ENCODE assay signal across 7 cellular contexts in the genomic region with DNA sequence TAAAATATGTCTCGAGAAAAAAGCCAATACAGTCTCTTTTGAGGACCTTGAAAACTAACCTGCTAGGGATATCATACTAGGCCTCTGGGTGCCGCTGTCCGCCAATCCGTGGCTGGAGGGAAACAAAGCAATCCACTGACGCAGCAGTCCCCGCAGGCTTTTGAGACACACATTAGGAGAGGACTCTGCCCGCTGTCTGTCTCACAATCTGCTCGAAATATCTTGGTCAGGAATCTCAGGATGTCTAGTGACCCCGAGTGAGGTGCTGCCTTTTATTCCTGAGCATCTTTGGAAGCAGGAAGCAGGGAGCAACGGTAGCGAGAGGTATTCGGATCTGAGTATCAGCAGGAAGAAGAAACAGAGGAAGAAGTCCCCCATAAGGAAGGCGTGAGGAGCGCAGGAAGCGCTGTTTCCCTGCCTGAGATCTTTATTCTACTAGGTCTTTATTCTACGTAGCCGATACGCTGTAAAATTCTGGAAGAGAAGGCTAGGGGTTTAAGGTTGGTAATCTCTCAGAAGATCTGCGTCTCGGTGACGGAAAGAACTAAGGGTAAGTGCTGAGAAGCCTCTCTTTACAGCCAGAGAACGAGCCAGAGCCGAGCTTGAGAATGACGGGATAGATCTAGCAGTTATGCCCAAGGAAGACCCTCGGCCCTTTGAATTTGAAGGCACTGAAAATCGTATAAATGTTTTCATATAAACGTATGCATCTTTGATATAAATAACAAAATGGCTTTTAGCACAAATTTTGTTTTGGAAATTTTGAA. TPM values are rescaled to one million over a fixed set of nuclear protein-coding genes. Genes with fewer than 3 reads are reported as not detected.
DNase-seq lines count a peak whose midpoint lies in the region; ATAC-seq and TF ChIP-seq lines count a peak whose summit lies in the region.

No MANE protein-coding gene starts in this region.

- H3K27ac ChIP-seq in RWPE1: no peak overlapping the region
- peak overlapping the region; percentile 85 for H3K27ac ChIP-seq in psoas muscle
- no peak overlapping the region for H3K27ac ChIP-seq in urinary bladder (ENCODE audit: low read depth)

- H3K27me3 ChIP-seq in psoas muscle (ENCODE audit: insufficient read depth in 3 of 3, low read length in 2 of 3): no peaks in the 10 kb centered on the region

- peak; percentile 46 for DNase-seq in RWPE1 (ENCODE audit: low spot score)
- DNase-seq in activated naive CD4-positive, alpha-beta T cell treated with anti-CD3 and anti-CD28 coated beads, Interleukin-2, amount 50 U/mL, for 16 hours: peak; percentile 70
- DNase-seq in Right ventricle myocardium superior: peak; percentile 81
- peak; percentile 74 to 83 for DNase-seq in psoas muscle

- H3K4me3 ChIP-seq in psoas muscle (peak overlapping the region; percentile 70), urinary bladder (ENCODE audit: low read depth, low read length) (peak overlapping the region; percentile 11)

- H3K36me3 ChIP-seq in psoas muscle (ENCODE audit: insufficient read depth in 1 of 2, low read depth in 1 of 2) (no peaks in the 10 kb centered on the region), urinary bladder (ENCODE audit: insufficient read depth) (no peaks in the 10 kb centered on the region)

- CTCF ChIA-PET in RWPE1 (lab: Yijun Ruan, JAX): interaction anchor here (0.6 to 0.7 kb wide), 7 partner anchors 18 to 234 kb away, joined by 3 to 6 read pairs (median 4); a partner anchor contains a TSS

- TF ChIP-seq CTCF in RWPE1 (conservative IDR thresholded peaks at IDR 0.05; ENCODE audit: low read depth) (peak; percentile 38), psoas muscle (IDR thresholded peaks at IDR 0.05) (peak; percentile 58)

- peaks cover 4% of the 10 kb centered on the region for H3K4me1 ChIP-seq in psoas muscle
- H3K4me1 ChIP-seq in urinary bladder (ENCODE audit: insufficient read depth): no peaks in the 10 kb centered on the region

- peak; percentile 88 for ATAC-seq in GM18870 (IDR thresholded peaks at IDR 0.05; ENCODE audit: unreplicated experiment)
- peak; percentile 80 for ATAC-seq in HG03139 (IDR thresholded peaks at IDR 0.05; ENCODE audit: unreplicated experiment)
- peak; percentile 92 for ATAC-seq in Right ventricle myocardium superior (ENCODE audit: poor library complexity)
- ATAC-seq in psoas muscle: peak; percentile 89 to 97 (median 94)

- POLR2A ChIA-PET in RWPE1 (lab: Yijun Ruan, JAX; ENCODE audit: low non-redundant PET): no interaction called here

- peaks cover 10% of the 10 kb centered on the region for H3K9me3 ChIP-seq in psoas muscle

- WGBS in psoas muscle, 3 donors: 5 to 10% (median 9%) methylated on average over 27 of the region's 27 CpGs
- WGBS in urinary bladder: 11% methylated on average over 27 of the region's 27 CpGs

- intact Hi-C loops in Right ventricle myocardium superior (cut with DNase I): no loop called here
- intact Hi-C loops in psoas muscle (cut with DNase I): loop anchor here in 1 of 2 donors (10.0 kb wide), 1 partner anchor 201 kb away; a partner anchor contains a TSS

RNA-seq across cellular contexts. Expression of a gene that starts 4.0 kb away (rescaled TPM):
- total RNA-seq in Right ventricle myocardium superior (2.7 TPM), psoas muscle (1 to 10 TPM in 1 of 4 donors, under 1 TPM in 3; 0.51 to 1.4 (median 0.65) TPM), urinary bladder (1.2 TPM)
- polyA plus RNA-seq in psoas muscle (1 to 10 TPM in 1 of 3 donors, under 1 TPM in 2; 0.27 to 2.1 (median 0.56) TPM), urinary bladder (1.2 TPM)

RNA-seq across cellular contexts. Expression of a gene that starts 5.7 kb away (rescaled TPM):
- total RNA-seq in Right ventricle myocardium superior (101 TPM), psoas muscle (100 to 1,000 TPM in 2 of 4 donors, 10 to 100 TPM in 2; 92.9 to 139 (median 117) TPM), urinary bladder (85.9 TPM)
- polyA plus RNA-seq in psoas muscle (100 to 1,000 TPM; 112 to 249 (median 139) TPM), urinary bladder (100 TPM)

RNA-seq across cellular contexts. Expression of a gene that starts 12.3 kb away (rescaled TPM):
- 6.5 TPM for total RNA-seq in Right ventricle myocardium superior
- 1 to 10 TPM; 1.2 to 1.8 (median 1.6) TPM for total RNA-seq in psoas muscle
- polyA plus RNA-seq in psoas muscle: 1 to 10 TPM in 1 of 3 donors, under 1 TPM in 2; 0.22 to 1.1 (median 0.25) TPM
- total RNA-seq in urinary bladder: 5.7 TPM
- polyA plus RNA-seq in urinary bladder: 4.1 TPM

RNA-seq across cellular contexts. Expression of a gene that starts 17.4 kb away (rescaled TPM):
- total RNA-seq in Right ventricle myocardium superior (13.0 TPM), psoas muscle (1 to 10 TPM in 3 of 4 donors, under 1 TPM in 1; 0.97 to 2.4 (median 1.7) TPM), urinary bladder (4.6 TPM)
- polyA plus RNA-seq in psoas muscle (under 1 TPM; 0.33 to 0.67 (median 0.34) TPM), urinary bladder (1.6 TPM)

RNA-seq across cellular contexts. Expression of a gene that starts 22.4 kb away (rescaled TPM):
- 0.16 TPM for total RNA-seq in Right ventricle myocardium superior
- total RNA-seq in psoas muscle: under 1 TPM in 2 of 4 donors, not detected in 2; 0.19 to 0.32 TPM
- polyA plus RNA-seq in psoas muscle: under 1 TPM in 1 of 3 donors, not detected in 2; 0.04 TPM
- 0.69 TPM for total RNA-seq in urinary bladder
- polyA plus RNA-seq in urinary bladder: not detected
